ENCODE assay signal across 19 cellular contexts in genomic region chr22:20565761-20566160, GRCh38. TPM values are rescaled to one million over a fixed set of nuclear protein-coding genes. Genes with fewer than 3 reads are reported as not detected.
DNase-seq lines count a peak whose midpoint lies in the region; ATAC-seq and TF ChIP-seq lines count a peak whose summit lies in the region.
"Had no signal": no experiment of that assay in that cellular context is flagged by ENCODE, and none has a peak within 500 bp of the region (broad histone marks: within the 10 kb centered on the region; RNA-seq: fewer than 3 reads in every experiment).

No MANE protein-coding gene starts in this region.

- TF ChIP-seq CTCF in lower lobe of right lung (IDR thresholded peaks at IDR 0.05) = no peak
- no peak for TF ChIP-seq CTCF in upper lobe of right lung (IDR thresholded peaks at IDR 0.05)
- TF ChIP-seq CTCF in GM10266 (IDR thresholded peaks at IDR 0.05; ENCODE audit: control insufficient read depth, insufficient read depth, low read depth, missing control alignments) = no peak

- no peaks in the 10 kb centered on the region for H3K9me3 Mint-ChIP-seq in activated naive CD4-positive, alpha-beta T cell treated with anti-CD3 and anti-CD28 coated beads, Interleukin-2, amount 50 U/mL, for 24 hours
- H3K9me3 Mint-ChIP-seq: activated naive CD4-positive, alpha-beta T cell treated with anti-CD3 and anti-CD28 coated beads, Interleukin-2, amount 50 U/mL, for 72 hours; memory B cell; neural crest cell had no signal

- ATAC-seq in lower lobe of right lung (no peak), upper lobe of right lung (no peak), HG03439 (IDR thresholded peaks at IDR 0.05; ENCODE audit: unreplicated experiment) (no peak), GM19328 (IDR thresholded peaks at IDR 0.05; ENCODE audit: unreplicated experiment) (no peak)
- ATAC-seq: activated naive CD4-positive, alpha-beta T cell treated with anti-CD3 and anti-CD28 coated beads, Interleukin-2, amount 50 U/mL, for 72 hours had no signal

- H3K27ac ChIP-seq in SK-N-MC (peak overlapping the region; percentile 10; the same call in 1 of the 2 replicates), lower lobe of right lung (peak overlapping the region; percentile 81), upper lobe of right lung (no peak overlapping the region)
- H3K27ac ChIP-seq: cardiac muscle cell had no signal

- H3K27me3 ChIP-seq in lower lobe of right lung (ENCODE audit: low read depth) (no peaks in the 10 kb centered on the region), upper lobe of right lung (no peaks in the 10 kb centered on the region)
- H3K27me3 ChIP-seq: cardiac muscle cell, stomach, uterus had no signal

- no peak for DNase-seq in activated naive CD4-positive, alpha-beta T cell (lab: John Stamatoyannopoulos, UW)
- no peak for DNase-seq in SK-N-MC (ENCODE audit: low read depth, low spot score)
- DNase-seq in lower lobe of right lung = no peak
- DNase-seq in upper lobe of right lung = peak; percentile 43
- DNase-seq in GM10266 (ENCODE audit: extremely low spot score) = no peak
- DNase-seq: COR-L47, NCI-H1417, NCI-H2171, NCI-H748 treated with DMSO at 0.1 percent for 48 hours, stomach, SW 1271 had no signal

- H3K4me3 Mint-ChIP-seq in activated naive CD4-positive, alpha-beta T cell treated with anti-CD3 and anti-CD28 coated beads, Interleukin-2, amount 50 U/mL, for 24 hours = peak overlapping the region; percentile 70
- H3K4me3 Mint-ChIP-seq: memory B cell, neural crest cell had no signal

- H3K27ac Mint-ChIP-seq in activated naive CD4-positive, alpha-beta T cell treated with anti-CD3 and anti-CD28 coated beads, Interleukin-2, amount 50 U/mL, for 24 hours = no peak overlapping the region
- H3K27ac Mint-ChIP-seq: memory B cell had no signal

- H3K36me3 ChIP-seq in SK-N-MC (ENCODE audit: insufficient read depth, low read length) (peaks cover 45% of the 10 kb centered on the region), lower lobe of right lung (peaks cover 80% of the 10 kb centered on the region), upper lobe of right lung (peaks cover 61% of the 10 kb centered on the region)
- H3K36me3 ChIP-seq: uterus had no signal

- H3K36me3 Mint-ChIP-seq in activated naive CD4-positive, alpha-beta T cell treated with anti-CD3 and anti-CD28 coated beads, Interleukin-2, amount 50 U/mL, for 24 hours = peaks cover 6% of the 10 kb centered on the region

- H3K4me1 Mint-ChIP-seq in activated naive CD4-positive, alpha-beta T cell treated with anti-CD3 and anti-CD28 coated beads, Interleukin-2, amount 50 U/mL, for 24 hours = peaks cover 84% of the 10 kb centered on the region

- no peaks in the 10 kb centered on the region for H3K9me3 ChIP-seq in SK-N-MC (ENCODE audit: low read depth, low read length)
- no peaks in the 10 kb centered on the region for H3K9me3 ChIP-seq in lower lobe of right lung
- H3K9me3 ChIP-seq in upper lobe of right lung = no peaks in the 10 kb centered on the region
- H3K9me3 ChIP-seq: stomach, uterus had no signal

- no peak overlapping the region for H3K9ac ChIP-seq in SK-N-MC (ENCODE audit: insufficient read length)

- H3K4me1 ChIP-seq in lower lobe of right lung (peaks cover 60% of the 10 kb centered on the region), upper lobe of right lung (peaks cover 46% of the 10 kb centered on the region)

- intact Hi-C loops in lower lobe of right lung (cut with DNase I) = no loop called here
- intact Hi-C loops in upper lobe of right lung (cut with DNase I) = no loop called here

- no peak overlapping the region for H3K4me3 ChIP-seq in SK-N-MC
- no peak overlapping the region for H3K4me3 ChIP-seq in lower lobe of right lung
- no peak overlapping the region for H3K4me3 ChIP-seq in upper lobe of right lung
- H3K4me3 ChIP-seq: cardiac muscle cell, stomach, uterus had no signal

- no peaks in the 10 kb centered on the region for H3K27me3 Mint-ChIP-seq in activated naive CD4-positive, alpha-beta T cell treated with anti-CD3 and anti-CD28 coated beads, Interleukin-2, amount 50 U/mL, for 24 hours
- H3K27me3 Mint-ChIP-seq: memory B cell had no signal

RNA-seq across cellular contexts. Expression of gene MED15, which starts 58.4 kb away (rescaled TPM):
- total RNA-seq in lower lobe of right lung (105 TPM), upper lobe of right lung (96.9 TPM)
